ENCODE assay signal across 7 cellular contexts in the genomic region with DNA sequence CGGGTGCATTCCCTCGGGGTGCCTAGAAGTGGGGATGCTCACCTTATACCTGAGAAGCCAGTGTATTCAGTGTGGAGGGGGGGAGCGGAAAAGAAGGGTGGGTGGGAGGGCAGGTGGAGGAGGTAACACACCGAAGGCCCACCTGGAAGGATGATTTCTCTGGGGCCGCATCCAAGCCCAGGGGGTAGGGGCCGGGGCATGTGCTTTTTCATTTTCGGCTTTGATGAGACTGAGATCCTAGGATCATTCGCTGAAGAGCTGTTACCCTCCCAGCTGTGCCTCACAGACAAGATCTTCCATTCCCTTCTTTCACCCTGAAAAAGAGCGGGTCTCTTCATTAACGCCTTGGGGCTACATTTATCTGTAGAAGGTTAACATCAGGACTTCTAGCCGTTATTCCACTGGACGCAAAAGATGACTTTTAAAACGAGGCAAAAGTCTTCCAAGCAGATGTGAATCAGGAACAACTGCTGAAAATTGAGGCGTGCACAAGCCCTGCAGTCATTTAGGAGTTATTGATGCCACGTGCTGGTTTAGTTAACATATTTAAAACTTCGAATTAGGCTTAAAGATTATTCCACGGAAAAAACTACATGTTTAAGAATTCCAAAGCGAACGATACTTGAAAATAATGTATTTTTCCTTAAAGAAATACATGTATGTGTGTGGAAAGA. TPM values are rescaled to one million over a fixed set of nuclear protein-coding genes. Genes with fewer than 3 reads are reported as not detected.
A peak's percentile ranks its signal among the peaks of the same experiment; 100 is the strongest.
DNase-seq lines count a peak whose midpoint lies in the region; ATAC-seq lines count a peak whose summit lies in the region.

No MANE protein-coding gene starts in this region.

- H3K4me3 Mint-ChIP-seq in T-helper 17 cell = peak overlapping the region; percentile 86
- peak overlapping the region; percentile 81 to 85 for H3K4me3 Mint-ChIP-seq in stimulated activated naive B cell treated with anti-CD40 and anti-IgM and Interleukin-4, amounts not matched to agents 10 μg/mL and 1 μg/mL and 100 μg/mL, for 72 hours

- no peak overlapping the region for H3K27ac Mint-ChIP-seq in T-helper 17 cell
- H3K27ac Mint-ChIP-seq in stimulated activated naive B cell treated with anti-CD40 and anti-IgM and Interleukin-4, amounts not matched to agents 10 μg/mL and 1 μg/mL and 100 μg/mL, for 72 hours = peak overlapping the region; percentile 47

- DNase-seq in H7 (peak; percentile 58), T-helper 17 cell (no peak), iPS DF 6.9 (ENCODE audit: low read depth, low spot score) (no peak), head of caudate nucleus (no peak), NCI-H2029 treated with DMSO at 0.1 percent for 48 hours (lab: John Stamatoyannopoulos, UW) (no peak)
- no peak for DNase-seq in stimulated activated naive B cell treated with anti-CD40 and anti-IgM and Interleukin-4, amounts not matched to agents 10 μg/mL and 1 μg/mL and 100 μg/mL, for 72 hours

- H3K4me1 Mint-ChIP-seq in T-helper 17 cell = peaks cover 13% of the 10 kb centered on the region
- H3K4me1 Mint-ChIP-seq in stimulated activated naive B cell treated with anti-CD40 and anti-IgM and Interleukin-4, amounts not matched to agents 10 μg/mL and 1 μg/mL and 100 μg/mL, for 72 hours = peaks cover 2 to 14% of the 10 kb centered on the region in 2 donors

- H3K4me3 ChIP-seq in H7 (ENCODE audit: insufficient read depth, low read depth, low read length) (peak overlapping the region; percentile 51), iPS DF 6.9 (ENCODE audit: low read length) (peak overlapping the region; percentile 71)

- H3K27me3 Mint-ChIP-seq in T-helper 17 cell = peaks cover 4% of the 10 kb centered on the region
- peaks cover 7 to 10% of the 10 kb centered on the region in 2 donors for H3K27me3 Mint-ChIP-seq in stimulated activated naive B cell treated with anti-CD40 and anti-IgM and Interleukin-4, amounts not matched to agents 10 μg/mL and 1 μg/mL and 100 μg/mL, for 72 hours

- H3K27me3 ChIP-seq in H7 (ENCODE audit: control insufficient read depth, insufficient read depth, low read length) (peaks cover 32% of the 10 kb centered on the region), iPS DF 6.9 (ENCODE audit: control insufficient read depth, insufficient read depth, low read length) (peaks cover 2% of the 10 kb centered on the region; the same call in 1 of the 2 replicates)

- no peaks in the 10 kb centered on the region for H3K36me3 ChIP-seq in H7 (replicated peaks; ENCODE audit: control insufficient read depth, insufficient read depth, low read length)
- no peaks in the 10 kb centered on the region for H3K36me3 ChIP-seq in iPS DF 6.9 (ENCODE audit: control insufficient read depth, insufficient read depth, low read length)

- no CpG with 5 or more reads among the region's 19 CpGs for WGBS in iPS DF 6.9 (ENCODE audit: insufficient coverage, insufficient read length)

- H3K9me3 Mint-ChIP-seq in stimulated activated naive B cell treated with anti-CD40 and anti-IgM and Interleukin-4, amounts not matched to agents 10 μg/mL and 1 μg/mL and 100 μg/mL, for 72 hours = no peaks in the 10 kb centered on the region

- H3K9me3 ChIP-seq in T-helper 17 cell (ENCODE audit: control insufficient read depth, low read length, poor library complexity, severe bottlenecking) (no peaks in the 10 kb centered on the region), iPS DF 6.9 (ENCODE audit: control insufficient read depth, insufficient read depth, low read length) (no peaks in the 10 kb centered on the region)

- H3K36me3 Mint-ChIP-seq in T-helper 17 cell (ENCODE audit: low read depth) = no peaks in the 10 kb centered on the region
- peaks cover 0 to 6% of the 10 kb centered on the region in 2 donors for H3K36me3 Mint-ChIP-seq in stimulated activated naive B cell treated with anti-CD40 and anti-IgM and Interleukin-4, amounts not matched to agents 10 μg/mL and 1 μg/mL and 100 μg/mL, for 72 hours

- peaks cover 4% of the 10 kb centered on the region for H3K4me1 ChIP-seq in iPS DF 6.9 (ENCODE audit: control insufficient read depth, insufficient read depth, low read length)

- ATAC-seq in T-helper 17 cell (no peak), HG03097 (IDR thresholded peaks at IDR 0.05; ENCODE audit: low FRiP score, unreplicated experiment) (no peak)
- no peak for ATAC-seq in stimulated activated naive B cell treated with anti-CD40 and anti-IgM and Interleukin-4, amounts not matched to agents 10 μg/mL and 1 μg/mL and 100 μg/mL, for 72 hours (replicated peaks)

- H3K27ac ChIP-seq in iPS DF 6.9 (ENCODE audit: low read length) = no peak overlapping the region

- intact Hi-C loops in head of caudate nucleus (cut with DNase I) = no loop called here

RNA-seq across cellular contexts. Expression of gene LMO7, which starts 1.1 kb away (rescaled TPM):
- 7.6 and 11.7 TPM in 2 replicates for total RNA-seq in H7 (2014; rRNA removed; shearing (Covaris generic))
- 10 to 100 TPM; 10.2 to 12.3 TPM for total RNA-seq in T-helper 17 cell
